Comparison of ENCODE assay signal across 17 cellular contexts in the genomic region with DNA sequence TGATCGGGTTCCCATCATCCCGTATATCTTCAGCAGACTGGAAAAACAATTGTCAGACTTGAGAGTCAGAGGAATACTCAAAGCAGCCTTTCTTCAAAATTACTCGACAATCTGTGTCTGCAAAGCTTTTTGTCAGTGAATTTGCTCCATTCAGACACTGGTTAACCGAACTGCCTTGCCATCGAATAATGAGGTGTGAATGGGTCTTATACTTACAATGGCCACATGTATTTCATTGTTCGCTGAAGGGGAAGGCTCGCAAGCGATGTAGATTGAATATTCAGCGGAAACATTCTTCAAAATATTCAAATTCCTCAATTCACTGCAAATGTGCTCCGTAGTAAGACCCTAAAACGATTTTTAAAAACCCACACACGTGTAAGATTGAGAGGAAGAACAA. TPM values are rescaled to one million over a fixed set of nuclear protein-coding genes. Genes with fewer than 3 reads are reported as not detected.
DNase-seq lines count a peak whose midpoint lies in the region; ATAC-seq and TF ChIP-seq lines count a peak whose summit lies in the region.
"Had no signal": no experiment of that assay in that cellular context is flagged by ENCODE, and none has a peak within 500 bp of the region (broad histone marks: within the 10 kb centered on the region; RNA-seq: fewer than 3 reads in every experiment).

No MANE protein-coding gene starts in this region.

- H2BK5ac ChIP-seq in mesendoderm (ENCODE audit: low read length): no peak overlapping the region

- no peak overlapping the region for H2AK5ac ChIP-seq in mesendoderm (ENCODE audit: low read length)

- no peak for TF ChIP-seq POLR2A in gastrocnemius medialis (IDR thresholded peaks at IDR 0.05)

- peak overlapping the region; percentile 90 for H3K27ac Mint-ChIP-seq in chondrocyte (ENCODE audit: unreplicated experiment)
- H3K27ac Mint-ChIP-seq in stimulated activated naive B cell treated with anti-CD40 and anti-IgM and Interleukin-4, amounts not matched to agents 10 μg/mL and 1 μg/mL and 100 μg/mL, for 72 hours: no peak overlapping the region
- no peak overlapping the region for H3K27ac Mint-ChIP-seq in glutamatergic neuron (ENCODE audit: unreplicated experiment)
- H3K27ac Mint-ChIP-seq in activated T-cell treated with anti-CD3 and anti-CD28 coated beads, Interleukin-2, amount 50 U/mL, for 72 hours: no peak overlapping the region
- H3K27ac Mint-ChIP-seq: CD8-positive, alpha-beta memory T cell had no signal

- H4K8ac ChIP-seq in mesendoderm (ENCODE audit: low read depth, low read length): no peak overlapping the region

- no peaks in the 10 kb centered on the region for H3K79me2 ChIP-seq in mesendoderm (ENCODE audit: control insufficient read depth, insufficient read depth, low read length)

- H3K36me3 ChIP-seq in HUES48 (ENCODE audit: control insufficient read depth, insufficient read depth, low read length): peaks cover 72% of the 10 kb centered on the region
- no peaks in the 10 kb centered on the region for H3K36me3 ChIP-seq in mesendoderm (ENCODE audit: control insufficient read depth, insufficient read depth, low read length)
- H3K36me3 ChIP-seq in gastrocnemius medialis: peaks cover 0 to 25% of the 10 kb centered on the region in 2 donors

- in situ Hi-C loops in gastrocnemius medialis (cut with MboI; ENCODE audit: low sequenced_read_pairs in 4 of 4): no loop called here

- no peak overlapping the region for H3K56ac ChIP-seq in mesendoderm (ENCODE audit: low read length)

- no peaks in the 10 kb centered on the region for H3K9me3 Mint-ChIP-seq in chondrocyte (ENCODE audit: low read depth)
- H3K9me3 Mint-ChIP-seq in stimulated activated naive B cell treated with anti-CD40 and anti-IgM and Interleukin-4, amounts not matched to agents 10 μg/mL and 1 μg/mL and 100 μg/mL, for 72 hours: no peaks in the 10 kb centered on the region
- peaks cover 3% of the 10 kb centered on the region for H3K9me3 Mint-ChIP-seq in glutamatergic neuron (ENCODE audit: unreplicated experiment)
- no peaks in the 10 kb centered on the region for H3K9me3 Mint-ChIP-seq in activated T-cell treated with anti-CD3 and anti-CD28 coated beads, Interleukin-2, amount 50 U/mL, for 72 hours
- H3K9me3 Mint-ChIP-seq: CD8-positive, alpha-beta memory T cell had no signal

- H3K4me2 ChIP-seq in mesendoderm (ENCODE audit: low read length): no peak overlapping the region

- H3K9ac ChIP-seq in HUES48 (ENCODE audit: low read depth, low read length) (no peak overlapping the region), mesendoderm (ENCODE audit: low read length) (no peak overlapping the region)

- no peak for DNase-seq in chondrocyte (ENCODE audit: low spot score)
- peak; percentile 86 for DNase-seq in mesendoderm
- no peak for DNase-seq in gastrocnemius medialis
- DNase-seq in stimulated activated naive B cell treated with anti-CD40 and anti-IgM and Interleukin-4, amounts not matched to agents 10 μg/mL and 1 μg/mL and 100 μg/mL, for 72 hours: no peak
- no peak for DNase-seq in glutamatergic neuron
- no peak for DNase-seq in activated T-cell treated with anti-CD3 and anti-CD28 coated beads, Interleukin-2, amount 50 U/mL, for 72 hours
- DNase-seq in putamen (ENCODE audit: low spot score): no peak
- DNase-seq: ACHN; C1 segment of cervical spinal cord; CD8-positive, alpha-beta memory T cell; NCI-H1694 treated with DMSO at 0.1 percent for 48 hours; NCI-H2107; NCI-H510A; NCI-H774; SJCRH30 had no signal

- no peak overlapping the region for H3K4ac ChIP-seq in mesendoderm (ENCODE audit: low read depth, low read length)

- H3K23ac ChIP-seq in mesendoderm (ENCODE audit: low read length): no peak overlapping the region

- intact Hi-C loops in gastrocnemius medialis (cut with DNase I; ENCODE audit: low total_unique reads): no loop called here

- H2BK15ac ChIP-seq in mesendoderm (replicated peaks; ENCODE audit: low read depth): no peak overlapping the region

- no peak overlapping the region for H4K5ac ChIP-seq in mesendoderm (ENCODE audit: low read length)

- peaks cover 33% of the 10 kb centered on the region for H3K4me1 ChIP-seq in HUES48 (ENCODE audit: control insufficient read depth, insufficient read depth, low read length)
- H3K4me1 ChIP-seq in mesendoderm (ENCODE audit: control insufficient read depth, low read depth, low read length): peaks cover 11% of the 10 kb centered on the region
- peaks cover 16 to 18% of the 10 kb centered on the region in 2 donors for H3K4me1 ChIP-seq in gastrocnemius medialis

- H2BK120ac ChIP-seq in mesendoderm (ENCODE audit: low read depth, low read length): no peak overlapping the region

- no peak overlapping the region for H3K18ac ChIP-seq in mesendoderm (ENCODE audit: low read length)

- H3K4me3 ChIP-seq in HUES48 (ENCODE audit: low read depth, low read length): no peak overlapping the region
- H3K4me3 ChIP-seq in mesendoderm (ENCODE audit: low read length): no peak overlapping the region
- no peak overlapping the region for H3K4me3 ChIP-seq in gastrocnemius medialis
- H3K4me3 ChIP-seq: K562, SJCRH30 had no signal

- H3K27me3 ChIP-seq in HUES48 (ENCODE audit: control insufficient read depth, insufficient read depth, low read length) (no peaks in the 10 kb centered on the region), mesendoderm (ENCODE audit: insufficient read depth, low read length, poor library complexity) (no peaks in the 10 kb centered on the region), gastrocnemius medialis (no peaks in the 10 kb centered on the region)
- H3K27me3 ChIP-seq: SJCRH30 had no signal

- H3K27ac ChIP-seq in HUES48 (ENCODE audit: low read depth, low read length) (peak overlapping the region; percentile 24), mesendoderm (ENCODE audit: low read depth, low read length) (no peak overlapping the region), gastrocnemius medialis (peak overlapping the region in 3 of 4 donors; percentile 16 to 54 (median 52))
- H3K27ac ChIP-seq: SJCRH30 had no signal

- H3K79me1 ChIP-seq in mesendoderm (ENCODE audit: low read length): no peaks in the 10 kb centered on the region

- ATAC-seq in gastrocnemius medialis: no peak
- ATAC-seq in stimulated activated naive B cell treated with anti-CD40 and anti-IgM and Interleukin-4, amounts not matched to agents 10 μg/mL and 1 μg/mL and 100 μg/mL, for 72 hours (replicated peaks): no peak
- ATAC-seq in activated T-cell treated with anti-CD3 and anti-CD28 coated beads, Interleukin-2, amount 50 U/mL, for 72 hours (replicated peaks in 1 of 2): no peak
- ATAC-seq: K562 had no signal

- no CpG with 5 or more reads among the region's 12 CpGs for WGBS in mesendoderm (ENCODE audit: extremely low coverage, insufficient coverage, low lambda C conversion rate)

- H3K9me3 ChIP-seq in HUES48 (ENCODE audit: control insufficient read depth, insufficient read depth, low read length) (no peaks in the 10 kb centered on the region), gastrocnemius medialis (no peaks in the 10 kb centered on the region)
- H3K9me3 ChIP-seq: SJCRH30 had no signal

- H3K36me3 Mint-ChIP-seq in chondrocyte (ENCODE audit: low read depth) (peaks cover 71% of the 10 kb centered on the region), glutamatergic neuron (ENCODE audit: unreplicated experiment) (peaks cover 5% of the 10 kb centered on the region)
- peaks cover 3 to 15% of the 10 kb centered on the region in 2 donors for H3K36me3 Mint-ChIP-seq in stimulated activated naive B cell treated with anti-CD40 and anti-IgM and Interleukin-4, amounts not matched to agents 10 μg/mL and 1 μg/mL and 100 μg/mL, for 72 hours
- H3K36me3 Mint-ChIP-seq in activated T-cell treated with anti-CD3 and anti-CD28 coated beads, Interleukin-2, amount 50 U/mL, for 72 hours (ENCODE audit: insufficient read depth in 2 of 2): no peaks in the 10 kb centered on the region
- H3K36me3 Mint-ChIP-seq: CD8-positive, alpha-beta memory T cell had no signal

- H3K4me1 Mint-ChIP-seq in chondrocyte (ENCODE audit: low read depth) (peaks cover 97% of the 10 kb centered on the region), glutamatergic neuron (ENCODE audit: low read depth, unreplicated experiment) (peaks cover 16% of the 10 kb centered on the region)
- no peaks in the 10 kb centered on the region for H3K4me1 Mint-ChIP-seq in stimulated activated naive B cell treated with anti-CD40 and anti-IgM and Interleukin-4, amounts not matched to agents 10 μg/mL and 1 μg/mL and 100 μg/mL, for 72 hours
- H3K4me1 Mint-ChIP-seq in activated T-cell treated with anti-CD3 and anti-CD28 coated beads, Interleukin-2, amount 50 U/mL, for 72 hours (ENCODE audit: low read depth): peaks cover 6% of the 10 kb centered on the region

- no peak for TF ChIP-seq CTCF in chondrocyte (IDR thresholded peaks at IDR 0.05)
- TF ChIP-seq CTCF in gastrocnemius medialis (IDR thresholded peaks at IDR 0.05 in 4 of 5, conservative IDR thresholded peaks at IDR 0.05 in 1 of 5): no peak
- no peak for TF ChIP-seq CTCF in glutamatergic neuron (IDR thresholded peaks at IDR 0.05; ENCODE audit: partially characterized antibody, unreplicated experiment)

- no peak overlapping the region for H3K4me3 Mint-ChIP-seq in chondrocyte (ENCODE audit: unreplicated experiment)
- no peak overlapping the region for H3K4me3 Mint-ChIP-seq in stimulated activated naive B cell treated with anti-CD40 and anti-IgM and Interleukin-4, amounts not matched to agents 10 μg/mL and 1 μg/mL and 100 μg/mL, for 72 hours
- H3K4me3 Mint-ChIP-seq in glutamatergic neuron (ENCODE audit: unreplicated experiment): no peak overlapping the region
- H3K4me3 Mint-ChIP-seq in activated T-cell treated with anti-CD3 and anti-CD28 coated beads, Interleukin-2, amount 50 U/mL, for 72 hours: no peak overlapping the region
- H3K4me3 Mint-ChIP-seq: CD8-positive, alpha-beta memory T cell had no signal

- H3K27me3 Mint-ChIP-seq in chondrocyte (ENCODE audit: low read depth) (no peaks in the 10 kb centered on the region), glutamatergic neuron (ENCODE audit: unreplicated experiment) (peaks cover 2% of the 10 kb centered on the region)
- H3K27me3 Mint-ChIP-seq in stimulated activated naive B cell treated with anti-CD40 and anti-IgM and Interleukin-4, amounts not matched to agents 10 μg/mL and 1 μg/mL and 100 μg/mL, for 72 hours: no peaks in the 10 kb centered on the region
- H3K27me3 Mint-ChIP-seq in activated T-cell treated with anti-CD3 and anti-CD28 coated beads, Interleukin-2, amount 50 U/mL, for 72 hours (ENCODE audit: low read depth): no peaks in the 10 kb centered on the region
- H3K27me3 Mint-ChIP-seq: CD8-positive, alpha-beta memory T cell had no signal

RNA-seq across cellular contexts. Expression of gene JAG1, which starts 32.9 kb away (rescaled TPM):
- total RNA-seq in chondrocyte: 161 to 510 TPM (median 505 TPM) in 3 replicates
- polyA plus RNA-seq in mesendoderm (2013, experiment 1 of 2): 5.1 TPM
- polyA plus RNA-seq in mesendoderm (2013, experiment 2 of 2): 5.3 TPM
- total RNA-seq in gastrocnemius medialis: 10 to 100 TPM; 10.3 to 19.6 (median 13.2) TPM
- 11.4 TPM for total RNA-seq in glutamatergic neuron (ENCODE audit: unreplicated experiment)
- total RNA-seq in activated T-cell treated with anti-CD3 and anti-CD28 coated beads, Interleukin-2, amount 50 U/mL, for 72 hours: 1 to 10 TPM; 1.0 to 1.2 TPM
